ENCODE assay signal across 9 cellular contexts in the genomic region with DNA sequence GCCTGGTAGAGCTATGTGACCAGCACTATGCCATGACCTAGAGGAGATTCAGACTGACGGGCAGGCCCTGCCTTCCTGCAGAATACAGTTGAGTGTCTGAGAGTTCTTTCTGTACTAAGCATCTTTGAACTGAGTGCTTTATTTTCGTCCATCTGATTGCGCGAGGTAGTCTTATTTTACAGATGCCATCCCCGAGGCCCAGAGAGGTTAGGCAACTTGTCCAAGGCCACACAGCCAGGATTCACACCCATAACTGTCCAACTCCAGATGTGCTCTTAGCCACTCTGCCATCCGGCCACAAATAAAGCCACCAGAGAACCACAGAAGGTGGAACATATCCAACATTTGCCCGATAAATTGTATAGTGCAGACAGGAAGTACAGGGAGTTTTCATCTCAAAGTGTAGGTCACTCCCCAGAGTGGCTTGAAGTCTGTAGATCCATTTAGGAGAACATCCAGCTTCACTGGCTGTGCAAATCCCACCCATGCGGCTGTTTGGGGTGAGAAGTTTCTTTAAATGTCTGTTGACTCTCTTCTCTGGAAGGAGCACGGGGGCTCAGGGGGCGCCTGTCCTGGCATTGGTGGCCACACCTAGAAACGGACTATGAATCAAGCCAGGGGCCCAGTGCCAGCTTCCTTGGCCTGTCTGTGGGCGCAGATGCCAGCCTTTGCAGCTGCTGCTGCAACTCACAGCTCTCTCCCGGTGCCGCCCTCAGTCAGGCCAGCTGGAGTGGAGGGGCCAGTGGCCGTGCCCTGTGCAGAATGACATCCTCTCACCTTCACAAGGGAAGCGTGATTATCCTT. TPM values are rescaled to one million over a fixed set of nuclear protein-coding genes. Genes with fewer than 3 reads are reported as not detected.
A peak's percentile ranks its signal among the peaks of the same experiment; 100 is the strongest.
DNase-seq lines count a peak whose midpoint lies in the region; ATAC-seq and TF ChIP-seq lines count a peak whose summit lies in the region.
"Had no signal": no experiment of that assay in that cellular context is flagged by ENCODE, and none has a peak within 500 bp of the region (broad histone marks: within the 10 kb centered on the region; RNA-seq: fewer than 3 reads in every experiment).

No MANE protein-coding gene starts in this region.

- peak overlapping the region; percentile 10 for H3K18ac ChIP-seq in IMR-90 (ENCODE audit: low read depth, low read length)

- 0 out of 2 replicates have a peak overlapping the region, but pooled peaks have one; percentile 3 for H3K9ac ChIP-seq in IMR-90 (ENCODE audit: low read depth, low read length)

- in situ Hi-C loops in IMR-90 (cut with MboI; ENCODE audit: low sequenced_read_pairs), result no loop called here
- in situ Hi-C loops in HAP-1 (cut with MboI; ENCODE audit: low sequenced_read_pairs), result no loop called here

- peak overlapping the region; percentile 17 to 20; a peak in 1 of 4 replicates for H4K8ac ChIP-seq in IMR-90 (ENCODE audit: low read depth in 2 of 2, low read length in 2 of 2)

- H2AK9ac ChIP-seq in IMR-90 (replicated peaks; ENCODE audit: low read depth, low read length, poor library complexity), result peak overlapping the region; percentile 2

- H2AK5ac ChIP-seq in IMR-90 (ENCODE audit: low read depth, low read length), result peak overlapping the region; percentile 57; the same call in 1 of the 2 replicates

- TF ChIP-seq POLR2A in IMR-90 (IDR thresholded peaks at IDR 0.05; ENCODE audit: low read depth, low read length) (no peak), breast epithelium (IDR thresholded peaks at IDR 0.05) (no peak)

- intact Hi-C loops in IMR-90 (cut with micrococcal nuclease), result no loop called here
- intact Hi-C loops in breast epithelium (cut with DNase I; ENCODE audit: low total_unique reads), result no loop called here

- H3K4me2 ChIP-seq in IMR-90 (ENCODE audit: low read depth, low read length), result peak overlapping the region; percentile 21

- H3K4me3 ChIP-seq in IMR-90 (ENCODE audit: insufficient read depth, low read depth, low read length) (no peak overlapping the region), breast epithelium (peak overlapping the region in 2 of 3 donors; percentile 4 to 43), HAP-1 (no peak overlapping the region)

- DNase-seq in IMR-90 (no peak), breast epithelium (ENCODE audit: low spot score in 2 of 2) (peak in 1 of 2 donors; percentile 50), medulla oblongata (ENCODE audit: extremely low spot score) (peak; percentile 86), substantia nigra (lab: John Stamatoyannopoulos, UW) (peak in 45 of 49 donors; percentile 54 to 93 (median 82)), activated gamma-delta T cell (lab: John Stamatoyannopoulos, UW) (no peak), middle frontal gyrus (ENCODE audit: extremely low spot score, low spot score) (no peak), NCI-H128 (lab: John Stamatoyannopoulos, UW; ENCODE audit: unreplicated experiment) (no peak), HAP-1 (ENCODE audit: low spot score in 2 of 2) (no peak)
- DNase-seq: GF-D8 had no signal

- peaks cover 40% of the 10 kb centered on the region for H3K9me1 ChIP-seq in IMR-90 (ENCODE audit: insufficient read depth, low read length)

- ATAC-seq in IMR-90 (ENCODE audit: low read depth), result peak; percentile 27

- peaks cover 64% of the 10 kb centered on the region for H4K20me1 ChIP-seq in IMR-90 (ENCODE audit: insufficient read depth, low read length)

- peak overlapping the region; percentile 35 for H3K4ac ChIP-seq in IMR-90 (ENCODE audit: low read depth, low read length)

- TF ChIP-seq CTCF in IMR-90 (conservative IDR thresholded peaks at IDR 0.05; ENCODE audit: low read depth, low read length), result no peak
- TF ChIP-seq CTCF in breast epithelium (IDR thresholded peaks at IDR 0.05), result no peak

- H2BK120ac ChIP-seq in IMR-90 (ENCODE audit: low read depth, low read length), result peak overlapping the region; percentile 35; the same call in 1 of the 2 replicates

- WGBS in IMR-90 (ENCODE audit: extremely low coverage in 2 of 2, insufficient read length in 1 of 2), 2 experiments, result no CpG with 5 or more reads among the region's 16 CpGs

- CTCF ChIA-PET in IMR-90 (lab: Yijun Ruan, JAX), result interaction anchor here (0.7 kb wide), 1 partner anchor 285 kb away, joined by 3 read pairs; no protein-coding TSS in a partner anchor

- H3K23ac ChIP-seq in IMR-90 (ENCODE audit: low read depth, low read length), result peak overlapping the region; percentile 71

- H3K27me3 ChIP-seq in IMR-90 (ENCODE audit: control insufficient read depth, insufficient read depth, low read length), result no peaks in the 10 kb centered on the region
- no peaks in the 10 kb centered on the region for H3K27me3 ChIP-seq in breast epithelium
- H3K27me3 ChIP-seq in HAP-1 (ENCODE audit: low read depth), result no peaks in the 10 kb centered on the region

- H3K14ac ChIP-seq in IMR-90 (replicated peaks; ENCODE audit: low read depth, low read length), result peak overlapping the region; percentile 53

- no TSS peak for BruUV-seq in IMR-90 (replicated peaks; lab: Mats Ljungman, UMichigan)

- H3K27ac ChIP-seq in IMR-90 (ENCODE audit: insufficient read depth, low read length) (peak overlapping the region; percentile 61), breast epithelium (peak overlapping the region; percentile 85 to 92), substantia nigra (ENCODE audit: low read depth, low read length, poor library complexity, severe bottlenecking) (peak overlapping the region; percentile 97)

- POLR2A ChIA-PET in IMR-90 (lab: Charles Lee; ENCODE audit: unreplicated experiment), result interaction anchor here (1.4 kb wide), 1 partner anchor 10 kb away, joined by 4 read pairs; no protein-coding TSS in a partner anchor

- H3K4me1 ChIP-seq in IMR-90 (ENCODE audit: control insufficient read depth, insufficient read depth, low read length) (peaks cover 35% of the 10 kb centered on the region), breast epithelium (peaks cover 15 to 44% of the 10 kb centered on the region in 2 donors), HAP-1 (no peaks in the 10 kb centered on the region)

- no peak for TF ChIP-seq RAD21 in IMR-90 (IDR thresholded peaks at IDR 0.05; ENCODE audit: low read length)

- peak overlapping the region; percentile 6; the same call in 1 of the 2 replicates for H2BK20ac ChIP-seq in IMR-90 (ENCODE audit: low read depth, low read length)

- H3K79me1 ChIP-seq in IMR-90 (ENCODE audit: low read depth in 1 of 2, low read length in 2 of 2), result peaks cover 29 to 98% of the 10 kb centered on the region in 2 experiments

- peak overlapping the region; percentile 49 for H4K91ac ChIP-seq in IMR-90 (ENCODE audit: insufficient read depth, low read depth, low read length)

- peak overlapping the region; percentile 47 for H2BK5ac ChIP-seq in IMR-90 (ENCODE audit: low read depth, low read length, poor library complexity, severe bottlenecking)

- peak overlapping the region; percentile 76 for H2AFZ ChIP-seq in IMR-90 (replicated peaks; ENCODE audit: low read length, poor library complexity)

- H3K9me3 ChIP-seq in IMR-90 (ENCODE audit: control insufficient read depth, insufficient read depth, low read length) (no peaks in the 10 kb centered on the region), breast epithelium (no peaks in the 10 kb centered on the region), HAP-1 (no peaks in the 10 kb centered on the region)

- 0 out of 3 replicates have a peak overlapping the region, but pooled peaks have one; percentile 13 for H2BK15ac ChIP-seq in IMR-90 (ENCODE audit: low read depth, low read length)

- peak overlapping the region; percentile 13 for H4K5ac ChIP-seq in IMR-90 (ENCODE audit: low read depth, low read length)

- H3K56ac ChIP-seq in IMR-90 (ENCODE audit: extremely low read depth, insufficient read depth, low read length), result no peak overlapping the region

- dilution Hi-C loops in IMR-90 (cut with HindIII; ENCODE audit: low sequenced_read_pairs, unreplicated experiment), result no loop called here

- H3K36me3 ChIP-seq in IMR-90 (ENCODE audit: control insufficient read depth, insufficient read depth, low read length) (no peaks in the 10 kb centered on the region), breast epithelium (no peaks in the 10 kb centered on the region), HAP-1 (replicated peaks) (no peaks in the 10 kb centered on the region)

TF ChIP-seq in IMR-90, 13 proteins besides CTCF, POLR2A, EP300 and RAD21 (continues in another document):
- TF ChIP-seq FOS (IDR thresholded peaks at IDR 0.05; ENCODE audit: low read depth, low read length) (no peak), MAZ (IDR thresholded peaks at IDR 0.05; ENCODE audit: borderline replicate concordance, low read depth, low read length) (no peak), RFX5 (IDR thresholded peaks at IDR 0.05; ENCODE audit: low read depth, low read length) (no peak), BHLHE40 (IDR thresholded peaks at IDR 0.05; ENCODE audit: low read depth, low read length) (no peak), NFE2L2 (IDR thresholded peaks at IDR 0.05; ENCODE audit: low read depth, low read length) (no peak), MAFK (IDR thresholded peaks at IDR 0.05; ENCODE audit: low read depth, low read length) (no peak), MXI1 (IDR thresholded peaks at IDR 0.05; ENCODE audit: borderline replicate concordance, low read depth, low read length) (no peak), CEBPB (IDR thresholded peaks at IDR 0.05; ENCODE audit: low read depth, low read length) (no peak), SMC3 (IDR thresholded peaks at IDR 0.05; ENCODE audit: low read depth, low read length) (no peak), CHD1 (IDR thresholded peaks at IDR 0.05; ENCODE audit: low read depth, low read length) (no peak)
- TF ChIP-seq, protein P1, sequence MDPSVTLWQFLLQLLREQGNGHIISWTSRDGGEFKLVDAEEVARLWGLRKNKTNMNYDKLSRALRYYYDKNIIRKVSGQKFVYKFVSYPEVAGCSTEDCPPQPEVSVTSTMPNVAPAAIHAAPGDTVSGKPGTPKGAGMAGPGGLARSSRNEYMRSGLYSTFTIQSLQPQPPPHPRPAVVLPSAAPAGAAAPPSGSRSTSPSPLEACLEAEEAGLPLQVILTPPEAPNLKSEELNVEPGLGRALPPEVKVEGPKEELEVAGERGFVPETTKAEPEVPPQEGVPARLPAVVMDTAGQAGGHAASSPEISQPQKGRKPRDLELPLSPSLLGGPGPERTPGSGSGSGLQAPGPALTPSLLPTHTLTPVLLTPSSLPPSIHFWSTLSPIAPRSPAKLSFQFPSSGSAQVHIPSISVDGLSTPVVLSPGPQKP (IDR thresholded peaks at IDR 0.05; ENCODE audit: borderline replicate concordance, low read depth, low read length), result no peak

RNA-seq across cellular contexts. Expression of a gene that starts 11.1 kb away (rescaled TPM):
- total RNA-seq in IMR-90 (2012; rRNA removed), result 9.0 and 10.6 TPM in 2 replicates
- 8.6 and 9.1 TPM in 2 replicates for polyA plus RNA-seq in IMR-90 (2012; rRNA removed)
- 5.5 and 6.1 TPM in 2 replicates for polyA plus RNA-seq in IMR-90 (2012; cell fraction: cytosol; rRNA removed)
- 5.5 and 7.2 TPM in 2 replicates for polyA plus RNA-seq in IMR-90 (2012; cell fraction: nucleus; rRNA removed; ENCODE audit: low replicate concordance)
- total RNA-seq in breast epithelium, result 10 to 100 TPM; 20.2 to 34.5 (median 25.6) TPM

Comparison
In these comparisons a context has a peak if more than half of its experiments do, and no peak if none do; other contexts are left out.
1. DNase-seq: peak in medulla oblongata (single experiment) and substantia nigra (45 of 49); none in IMR-90 (single experiment), activated gamma-delta T cell (single experiment), middle frontal gyrus (single experiment), NCI-H128 (single experiment) and HAP-1 (0 of 2).
2. H3K4me3 ChIP-seq: peak in breast epithelium (2 of 3); none in IMR-90 (single experiment) and HAP-1 (single experiment).
3. Peak in every context shown above with its lines, with median percentiles within 50 percentile points of each other: H3K27ac ChIP-seq.